18 cellular contexts compared by ENCODE assay signal in the genomic region with DNA sequence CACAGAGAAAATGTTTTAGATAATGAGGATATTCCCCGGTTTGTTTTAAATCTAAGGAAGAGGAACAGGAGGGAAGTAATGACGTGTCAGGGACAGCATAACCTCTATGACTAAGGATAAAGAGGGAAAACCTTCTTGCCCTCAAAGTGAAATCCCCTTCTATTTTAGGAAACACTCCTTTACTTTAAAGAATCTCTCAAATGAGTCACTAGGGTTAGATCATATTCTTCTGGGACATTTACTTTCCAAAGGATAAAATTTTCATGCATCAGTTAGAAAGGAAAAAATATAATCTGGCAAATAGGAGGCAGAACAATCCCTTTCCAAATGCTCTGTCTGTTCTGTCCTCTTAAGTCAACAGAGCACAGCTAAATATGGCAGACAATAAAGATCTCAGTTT. TPM values are rescaled to one million over a fixed set of nuclear protein-coding genes. Genes with fewer than 3 reads are reported as not detected.
DNase-seq lines count a peak whose midpoint lies in the region; ATAC-seq, FAIRE-seq and TF ChIP-seq lines count a peak whose summit lies in the region.
"Had no signal": no experiment of that assay in that cellular context is flagged by ENCODE, and none has a peak within 500 bp of the region (broad histone marks: within the 10 kb centered on the region; RNA-seq: fewer than 3 reads in every experiment).

No MANE protein-coding gene starts in this region.

- no peak for TF ChIP-seq CTCF in bronchial epithelial cell (IDR thresholded peaks at IDR 0.05; ENCODE audit: insufficient read depth, low read length, severe bottlenecking)

- no peaks in the 10 kb centered on the region for H3K4me1 ChIP-seq in small intestine (ENCODE audit: control insufficient read depth in 2 of 2, insufficient read depth in 1 of 2, low read depth in 1 of 2, low read length in 1 of 2)
- H3K4me1 ChIP-seq: testis had no signal

- H3K4me3 ChIP-seq in bronchial epithelial cell (ENCODE audit: low read depth, low read length): no peak overlapping the region
- no peak overlapping the region for H3K4me3 ChIP-seq in small intestine (ENCODE audit: low read depth in 1 of 2, low read length in 2 of 2)
- H3K4me3 ChIP-seq: SJCRH30, testis had no signal

- no peak overlapping the region for H3K27ac ChIP-seq in small intestine (ENCODE audit: low read depth in 1 of 2, low read length in 1 of 2)
- H3K27ac ChIP-seq: SJCRH30, testis had no signal

- no peak for ATAC-seq in GM19328 (IDR thresholded peaks at IDR 0.05; ENCODE audit: unreplicated experiment)
- ATAC-seq: activated CD8-positive, alpha-beta T cell treated with anti-CD3 and anti-CD28 coated beads for 36 hours; naive thymus-derived CD8-positive, alpha-beta T cell had no signal

- WGBS in small intestine, 3 donors: 54 to 69% (median 64%) methylated on average over 2 of the region's 2 CpGs

- H3K9me3 ChIP-seq in small intestine (ENCODE audit: control insufficient read depth, low read depth): no peaks in the 10 kb centered on the region
- H3K9me3 ChIP-seq: testis had no signal

- no peak for FAIRE-seq in bronchial epithelial cell (lab: Jason Lieb, UNC)
- FAIRE-seq in small intestine (lab: Jason Lieb, UNC): no peak

- H3K36me3 ChIP-seq in bronchial epithelial cell (ENCODE audit: control insufficient read depth, insufficient read depth, low read length) (no peaks in the 10 kb centered on the region), small intestine (ENCODE audit: control insufficient read depth in 2 of 2, insufficient read depth in 2 of 2, low read length in 2 of 2) (no peaks in the 10 kb centered on the region)
- H3K36me3 ChIP-seq: SJCRH30 had no signal

- peak; percentile 67 for DNase-seq in AG08396 (ENCODE audit: low spot score)
- peak; percentile 48 for DNase-seq in HS-27A (ENCODE audit: low read depth)
- DNase-seq in bronchial epithelial cell (ENCODE audit: low read depth): peak; percentile 90
- peak; percentile 97 for DNase-seq in kidney tubule cell (ENCODE audit: low spot score)
- no peak for DNase-seq in activated T-cell treated with anti-CD3 and anti-CD28 coated beads, Interleukin-2, amount 50 U/mL, for 1 hour
- DNase-seq in activated CD4-positive, alpha-beta T cell treated with anti-CD3 and anti-CD28 coated beads for 1 hour: no peak
- no peak for DNase-seq in small intestine
- DNase-seq: activated CD8-positive, alpha-beta T cell treated with anti-CD3 and anti-CD28 coated beads for 36 hours; amygdala; COR-L47; H9; hypothalamus; naive thymus-derived CD8-positive, alpha-beta T cell; NCI-H2081; SJCRH30; stimulated activated CD4-positive, alpha-beta T cell treated with anti-CD3 and anti-CD28 coated beads, Interleukin-4, amount 100 ng/mL, for 24 hours; testis had no signal

- peaks cover under 1% of the 10 kb centered on the region for H3K27me3 ChIP-seq in bronchial epithelial cell (ENCODE audit: control insufficient read depth, insufficient read depth, low read length)
- H3K27me3 ChIP-seq in small intestine (ENCODE audit: control insufficient read depth in 2 of 2, insufficient read depth in 2 of 2, low read length in 2 of 2): no peaks in the 10 kb centered on the region
- H3K27me3 ChIP-seq: SJCRH30, testis had no signal

RNA-seq across cellular contexts. Expression of a gene that starts 43.2 kb away (rescaled TPM):
- 61.3 and 67.6 TPM in 2 replicates for total RNA-seq in bronchial epithelial cell
- 10 to 100 TPM in 1 of 3 donors, 1 to 10 TPM in 2; 1.1 to 10.2 (median 6.8) TPM for polyA plus RNA-seq in small intestine

Comparison
In these comparisons a context has a peak if more than half of its experiments do, and no peak if none do; other contexts are left out.
1. DNase-seq: peak in AG08396 (single experiment), HS-27A (single experiment), bronchial epithelial cell (single experiment) and kidney tubule cell (single experiment); none in activated T-cell treated with anti-CD3 and anti-CD28 coated beads, Interleukin-2, amount 50 U/mL, for 1 hour (single experiment), activated CD4-positive, alpha-beta T cell treated with anti-CD3 and anti-CD28 coated beads for 1 hour (single experiment) and small intestine (single experiment).